16 cellular contexts compared by ENCODE assay signal in genomic region chr18:53990485-53990884, GRCh38.
DNase-seq lines count a peak whose midpoint lies in the region; ATAC-seq, FAIRE-seq and TF ChIP-seq lines count a peak whose summit lies in the region.
"Had no signal": no experiment of that assay in that cellular context is flagged by ENCODE, and none has a peak within 500 bp of the region (broad histone marks: within the 10 kb centered on the region; RNA-seq: fewer than 3 reads in every experiment).

No MANE protein-coding gene starts in this region.

- H2AFZ ChIP-seq in ACC112 (ENCODE audit: low read length, unreplicated experiment) (no peak overlapping the region), PC-3 (ENCODE audit: low read length) (no peak overlapping the region)

- H3K36me3 Mint-ChIP-seq in activated CD8-positive, alpha-beta memory T cell treated with anti-CD3 and anti-CD28 coated beads, Interleukin-2, amount 10 ng/mL, durations not matched to agents 7 days and 5 days: no peaks in the 10 kb centered on the region

- H3K9me3 Mint-ChIP-seq in activated CD8-positive, alpha-beta memory T cell treated with anti-CD3 and anti-CD28 coated beads, Interleukin-2, amount 10 ng/mL, durations not matched to agents 7 days and 5 days (ENCODE audit: low read depth): no peaks in the 10 kb centered on the region
- H3K9me3 Mint-ChIP-seq: CD4-positive, alpha-beta T cell; HFFc6 had no signal

- H3K79me2 ChIP-seq in ACC112 (ENCODE audit: control insufficient read depth, insufficient read depth, low read length, unreplicated experiment) (no peaks in the 10 kb centered on the region), PC-3 (ENCODE audit: low read length) (no peaks in the 10 kb centered on the region)

- POLR2A ChIA-PET in PC-3 (lab: Charles Lee; ENCODE audit: unreplicated experiment): no interaction called here

- no peaks in the 10 kb centered on the region for H3K4me1 Mint-ChIP-seq in activated CD8-positive, alpha-beta memory T cell treated with anti-CD3 and anti-CD28 coated beads, Interleukin-2, amount 10 ng/mL, durations not matched to agents 7 days and 5 days

- H3K9me2 ChIP-seq in PC-3 (replicated peaks; ENCODE audit: low read length): no peaks in the 10 kb centered on the region

- H3K4me3 ChIP-seq in ACC112 (ENCODE audit: low read depth, low read length) (no peak overlapping the region), PC-3 (ENCODE audit: low read length) (no peak overlapping the region), bronchial epithelial cell (ENCODE audit: low read depth, low read length) (no peak overlapping the region)

- peak overlapping the region; percentile 92 for H3K27ac ChIP-seq in ACC112 (ENCODE audit: low read depth, low read length)
- H3K27ac ChIP-seq in PC-3 (ENCODE audit: low read length): peak overlapping the region; percentile 47
- H3K27ac ChIP-seq: C4-2B had no signal

- H3K4me1 ChIP-seq in ACC112 (ENCODE audit: control insufficient read depth, insufficient read depth, low read length, unreplicated experiment) (peaks cover 21% of the 10 kb centered on the region), PC-3 (ENCODE audit: insufficient read depth, low read length) (peaks cover 22% of the 10 kb centered on the region)
- H3K4me1 ChIP-seq: Caco-2 had no signal

- H4K20me1 ChIP-seq in PC-3 (ENCODE audit: low read length): no peaks in the 10 kb centered on the region

- intact Hi-C loops in PC-3 (cut with micrococcal nuclease): no loop called here

- no peaks in the 10 kb centered on the region for H3K27me3 Mint-ChIP-seq in activated CD8-positive, alpha-beta memory T cell treated with anti-CD3 and anti-CD28 coated beads, Interleukin-2, amount 10 ng/mL, durations not matched to agents 7 days and 5 days
- H3K27me3 Mint-ChIP-seq: CD4-positive, alpha-beta T cell had no signal

- no peak overlapping the region for H3K4me3 Mint-ChIP-seq in activated CD8-positive, alpha-beta memory T cell treated with anti-CD3 and anti-CD28 coated beads, Interleukin-2, amount 10 ng/mL, durations not matched to agents 7 days and 5 days
- H3K4me3 Mint-ChIP-seq: CD4-positive, alpha-beta T cell; HFFc6 had no signal

- H3K9me3 ChIP-seq in PC-3 (ENCODE audit: low read length): no peaks in the 10 kb centered on the region
- H3K9me3 ChIP-seq: Caco-2 had no signal

- no peak for ATAC-seq in PC-3
- ATAC-seq in left lobe of liver: no peak
- no peak for ATAC-seq in activated CD8-positive, alpha-beta memory T cell treated with anti-CD3 and anti-CD28 coated beads, Interleukin-2, amount 10 ng/mL, durations not matched to agents 7 days and 5 days

- H3K27me3 ChIP-seq in ACC112 (ENCODE audit: insufficient read depth, low read length) (no peaks in the 10 kb centered on the region), PC-3 (ENCODE audit: low read length) (no peaks in the 10 kb centered on the region), bronchial epithelial cell (ENCODE audit: control insufficient read depth, insufficient read depth, low read length) (no peaks in the 10 kb centered on the region)

- H3K36me3 ChIP-seq in ACC112 (ENCODE audit: insufficient read depth, low read length) (no peaks in the 10 kb centered on the region), PC-3 (ENCODE audit: low read depth, low read length) (no peaks in the 10 kb centered on the region), bronchial epithelial cell (ENCODE audit: control insufficient read depth, insufficient read depth, low read length) (no peaks in the 10 kb centered on the region)

- no peak overlapping the region; the same call in 1 of the 2 replicates for H3K4me2 ChIP-seq in PC-3 (ENCODE audit: low read length)

- no peak for TF ChIP-seq CTCF in PC-3 (conservative IDR thresholded peaks at IDR 0.05; ENCODE audit: low read depth, low read length)
- no peak for TF ChIP-seq CTCF in bronchial epithelial cell (IDR thresholded peaks at IDR 0.05; ENCODE audit: insufficient read depth, low read length, severe bottlenecking)

- H3K27ac Mint-ChIP-seq in activated CD8-positive, alpha-beta memory T cell treated with anti-CD3 and anti-CD28 coated beads, Interleukin-2, amount 10 ng/mL, durations not matched to agents 7 days and 5 days: no peak overlapping the region
- H3K27ac Mint-ChIP-seq: CD4-positive, alpha-beta T cell; HFFc6 had no signal

- FAIRE-seq in bronchial epithelial cell (lab: Jason Lieb, UNC): peak; percentile 13
- FAIRE-seq: G401.6, GM12891, GM19239, HTR-8/SVneo had no signal

- H3F3A ChIP-seq in PC-3 (ENCODE audit: low read length, unreplicated experiment): no peaks in the 10 kb centered on the region

- CTCF ChIA-PET in PC-3 (lab: Charles Lee): no interaction called here
- CTCF ChIA-PET in activated CD8-positive, alpha-beta memory T cell treated with anti-CD3 and anti-CD28 coated beads, Interleukin-2, amount 10 ng/mL, durations not matched to agents 7 days and 5 days (lab: Charles Lee): interaction anchor here (0.7 kb wide), 1 partner anchor 41 kb away, joined by 3 read pairs; no protein-coding TSS in a partner anchor

- BruUV-seq in PC-3 (replicated peaks; lab: Mats Ljungman, UMichigan): no TSS peak

- no peak overlapping the region for H3K9ac ChIP-seq in PC-3 (ENCODE audit: low read length)

- DNase-seq in PC-3 (no peak), bronchial epithelial cell (ENCODE audit: low read depth) (no peak), left lobe of liver (ENCODE audit: low spot score) (no peak)
- no peak for DNase-seq in stimulated activated naive CD4-positive, alpha-beta T cell treated with Interleukin-2 at 50 U/mL for 16 hours (lab: John Stamatoyannopoulos, UW)
- DNase-seq in activated CD8-positive, alpha-beta memory T cell treated with anti-CD3 and anti-CD28 coated beads, Interleukin-2, amount 10 ng/mL, durations not matched to agents 7 days and 5 days: no peak
- DNase-seq: AML-193; Caco-2; CD4-positive, alpha-beta T cell; HFFc6; IMR-90 had no signal
